In genomic region chr11:114348200-114349191, GRCh38 we compare ENCODE assay signal across 8 cellular contexts. TPM values are rescaled to one million over a fixed set of nuclear protein-coding genes. Genes with fewer than 3 reads are reported as not detected.
DNase-seq lines count a peak whose midpoint lies in the region; ATAC-seq, FAIRE-seq and TF ChIP-seq lines count a peak whose summit lies in the region.

No MANE protein-coding gene starts in this region.

- CTCF ChIA-PET in CD4-positive, alpha-beta T cell (lab: Charles Lee): interaction anchor here (0.6 kb wide), 1 partner anchor 33 kb away, joined by 4 read pairs; no protein-coding TSS in a partner anchor

- H3K9me3 Mint-ChIP-seq in CD4-positive, alpha-beta T cell: peaks cover 2% of the 10 kb centered on the region
- H3K9me3 Mint-ChIP-seq in stimulated activated naive CD8-positive, alpha-beta T cell treated with anti-CD3 and anti-CD28 coated beads, Interleukin-15, amount 100 ng/mL, for 72 hours: no peaks in the 10 kb centered on the region
- no peaks in the 10 kb centered on the region for H3K9me3 Mint-ChIP-seq in activated T-helper 2 cell treated with anti-CD3 and anti-CD28 coated beads, Interferon-gamma antibody, Interleukin-2, Interleukin-4, amounts not matched to agents 10 μg/mL and 5 μg/mL and 100 μg/mL, durations not matched to agents 14 hours and 24 hours and 36 hours

- no peaks in the 10 kb centered on the region for H3K27me3 ChIP-seq in CD4-positive, alpha-beta T cell (ENCODE audit: control insufficient read depth, insufficient read depth, low read length)

- H3K27ac Mint-ChIP-seq in CD4-positive, alpha-beta T cell: no peak overlapping the region
- no peak overlapping the region for H3K27ac Mint-ChIP-seq in stimulated activated naive CD8-positive, alpha-beta T cell treated with anti-CD3 and anti-CD28 coated beads, Interleukin-15, amount 100 ng/mL, for 72 hours
- H3K27ac Mint-ChIP-seq in activated T-helper 2 cell treated with anti-CD3 and anti-CD28 coated beads, Interferon-gamma antibody, Interleukin-2, Interleukin-4, amounts not matched to agents 10 μg/mL and 5 μg/mL and 100 μg/mL, durations not matched to agents 14 hours and 24 hours and 36 hours: no peak overlapping the region

- no peaks in the 10 kb centered on the region for H3K9me3 ChIP-seq in CD4-positive, alpha-beta T cell (ENCODE audit: control insufficient read depth, low read length)
- H3K9me3 ChIP-seq in kidney (ENCODE audit: control insufficient read depth in 1 of 2, low read length in 2 of 2): no peaks in the 10 kb centered on the region

- no peak overlapping the region for H3K9ac ChIP-seq in kidney (ENCODE audit: low read length in 2 of 2)

- peaks cover 0 to 8% of the 10 kb centered on the region in 2 donors for H3K4me1 ChIP-seq in kidney (ENCODE audit: control insufficient read depth in 1 of 2, insufficient read depth in 1 of 2, low read depth in 1 of 2, low read length in 2 of 2)

- no peak for ATAC-seq in CD4-positive, alpha-beta T cell (ENCODE audit: poor library complexity)
- ATAC-seq in stimulated activated naive CD8-positive, alpha-beta T cell treated with anti-CD3 and anti-CD28 coated beads, Interleukin-15, amount 100 ng/mL, for 72 hours: no peak

- FAIRE-seq in RCC 7860 (lab: Jason Lieb, UNC) (peak; percentile 45), kidney (lab: Jason Lieb, UNC) (peak; percentile 53)

- no peak overlapping the region for H3K4me3 ChIP-seq in HFF-Myc (replicated peaks; ENCODE audit: low read depth, low read length)
- H3K4me3 ChIP-seq in cardiac fibroblast (replicated peaks in 1 of 2; ENCODE audit: low read depth in 2 of 2, low read length in 2 of 2): no peak overlapping the region
- no peak overlapping the region for H3K4me3 ChIP-seq in kidney (ENCODE audit: low read length in 2 of 2)

- H3K36me3 Mint-ChIP-seq in CD4-positive, alpha-beta T cell (ENCODE audit: low read depth): no peaks in the 10 kb centered on the region
- no peaks in the 10 kb centered on the region for H3K36me3 Mint-ChIP-seq in activated T-helper 2 cell treated with anti-CD3 and anti-CD28 coated beads, Interferon-gamma antibody, Interleukin-2, Interleukin-4, amounts not matched to agents 10 μg/mL and 5 μg/mL and 100 μg/mL, durations not matched to agents 14 hours and 24 hours and 36 hours (ENCODE audit: low read depth)

- POLR2A ChIA-PET in CD4-positive, alpha-beta T cell (lab: Charles Lee): no interaction called here

- intact Hi-C loops in CD4-positive, alpha-beta T cell (cut with DNase I, micrococcal nuclease): loop anchor here in 1 of 2 experiments (5.0 to 10.0 kb wide), 3 partner anchors 54 to 416 kb away; partner anchors contain the start of genes C11orf71, RBM7 and REXO2
- intact Hi-C loops in kidney (cut with DNase I): loop anchor here (10.0 kb wide), 1 partner anchor 406 kb away; no protein-coding TSS in a partner anchor
- intact Hi-C loops in activated T-helper 2 cell treated with anti-CD3 and anti-CD28 coated beads, Interferon-gamma antibody, Interleukin-2, Interleukin-4, amounts not matched to agents 10 μg/mL and 5 μg/mL and 100 μg/mL, durations not matched to agents 14 hours and 24 hours and 36 hours (cut with micrococcal nuclease): loop anchor here (5.0 to 10.0 kb wide), 3 partner anchors 54 to 166 kb away; partner anchors contain the start of genes C11orf71 and RBM7

- TF ChIP-seq CTCF in CD4-positive, alpha-beta T cell (IDR thresholded peaks at IDR 0.05): peak; percentile 56
- TF ChIP-seq CTCF in HFF-Myc (IDR thresholded peaks at IDR 0.05; ENCODE audit: low read depth, low read length, missing control alignments) (peak; percentile 49), cardiac fibroblast (IDR thresholded peaks at IDR 0.05; ENCODE audit: low read depth, low read length) (peak; percentile 52), kidney (IDR thresholded peaks at IDR 0.05; ENCODE audit: borderline replicate concordance, extremely low read depth, insufficient read depth) (peak; percentile 49)

- peaks cover 6% of the 10 kb centered on the region for H3K4me1 Mint-ChIP-seq in CD4-positive, alpha-beta T cell (ENCODE audit: low read depth)
- no peaks in the 10 kb centered on the region for H3K4me1 Mint-ChIP-seq in stimulated activated naive CD8-positive, alpha-beta T cell treated with anti-CD3 and anti-CD28 coated beads, Interleukin-15, amount 100 ng/mL, for 72 hours
- H3K4me1 Mint-ChIP-seq in activated T-helper 2 cell treated with anti-CD3 and anti-CD28 coated beads, Interferon-gamma antibody, Interleukin-2, Interleukin-4, amounts not matched to agents 10 μg/mL and 5 μg/mL and 100 μg/mL, durations not matched to agents 14 hours and 24 hours and 36 hours (ENCODE audit: low read depth): peaks cover 4% of the 10 kb centered on the region

- no peaks in the 10 kb centered on the region for H3K27me3 Mint-ChIP-seq in CD4-positive, alpha-beta T cell
- no peaks in the 10 kb centered on the region for H3K27me3 Mint-ChIP-seq in stimulated activated naive CD8-positive, alpha-beta T cell treated with anti-CD3 and anti-CD28 coated beads, Interleukin-15, amount 100 ng/mL, for 72 hours
- H3K27me3 Mint-ChIP-seq in activated T-helper 2 cell treated with anti-CD3 and anti-CD28 coated beads, Interferon-gamma antibody, Interleukin-2, Interleukin-4, amounts not matched to agents 10 μg/mL and 5 μg/mL and 100 μg/mL, durations not matched to agents 14 hours and 24 hours and 36 hours (ENCODE audit: low read depth): no peaks in the 10 kb centered on the region

- H3K4me3 Mint-ChIP-seq in CD4-positive, alpha-beta T cell: peak overlapping the region; percentile 51
- no peak overlapping the region for H3K4me3 Mint-ChIP-seq in stimulated activated naive CD8-positive, alpha-beta T cell treated with anti-CD3 and anti-CD28 coated beads, Interleukin-15, amount 100 ng/mL, for 72 hours
- no peak overlapping the region for H3K4me3 Mint-ChIP-seq in activated T-helper 2 cell treated with anti-CD3 and anti-CD28 coated beads, Interferon-gamma antibody, Interleukin-2, Interleukin-4, amounts not matched to agents 10 μg/mL and 5 μg/mL and 100 μg/mL, durations not matched to agents 14 hours and 24 hours and 36 hours (ENCODE audit: low read depth)

- no peaks in the 10 kb centered on the region for H3K36me3 ChIP-seq in kidney (ENCODE audit: control insufficient read depth in 1 of 2, insufficient read depth in 2 of 2, low read length in 2 of 2)

- peak in 3 of 10 experiments; percentile 8 to 12 (median 11) for DNase-seq in CD4-positive, alpha-beta T cell
- DNase-seq in HFF-Myc (ENCODE audit: extremely low read depth, low read depth) (peak; percentile 59), RCC 7860 (ENCODE audit: low spot score) (peak; percentile 30), cardiac fibroblast (ENCODE audit: low read depth in 2 of 2) (peak; percentile 85 to 90), kidney (no peak), DMS153 (lab: John Stamatoyannopoulos, UW) (no peak)
- peak; percentile 23 for DNase-seq in stimulated activated naive CD8-positive, alpha-beta T cell treated with anti-CD3 and anti-CD28 coated beads, Interleukin-15, amount 100 ng/mL, for 72 hours
- DNase-seq in activated T-helper 2 cell treated with anti-CD3 and anti-CD28 coated beads, Interferon-gamma antibody, Interleukin-2, Interleukin-4, amounts not matched to agents 10 μg/mL and 5 μg/mL and 100 μg/mL, durations not matched to agents 14 hours and 24 hours and 36 hours (ENCODE audit: low spot score): no peak

- H3K27ac ChIP-seq in CD4-positive, alpha-beta T cell (ENCODE audit: low read depth, low read length): no peak overlapping the region
- no peak overlapping the region for H3K27ac ChIP-seq in kidney (ENCODE audit: low read depth in 2 of 2, low read length in 2 of 2)

RNA-seq across cellular contexts. Expression of gene C11orf71, which starts 51.8 kb away (rescaled TPM):
- 1 to 10 TPM; 6.1 to 7.6 TPM for total RNA-seq in CD4-positive, alpha-beta T cell
- total RNA-seq in kidney: 12.3 TPM
- polyA plus RNA-seq in kidney (ENCODE audit: insufficient read depth, low read depth, low replicate concordance): 21.2 TPM
- 5.8 and 6.3 TPM in 2 replicates for total RNA-seq in activated T-helper 2 cell treated with anti-CD3 and anti-CD28 coated beads, Interferon-gamma antibody, Interleukin-2, Interleukin-4, amounts not matched to agents 10 μg/mL and 5 μg/mL and 100 μg/mL, durations not matched to agents 14 hours and 24 hours and 36 hours

RNA-seq across cellular contexts. Expression of gene RBM7, which starts 52.0 kb away (rescaled TPM):
- total RNA-seq in CD4-positive, alpha-beta T cell: 10 to 100 TPM; 76.1 to 81.9 TPM
- 27.8 TPM for total RNA-seq in kidney
- 14.6 TPM for polyA plus RNA-seq in kidney (ENCODE audit: insufficient read depth, low read depth, low replicate concordance)
- total RNA-seq in activated T-helper 2 cell treated with anti-CD3 and anti-CD28 coated beads, Interferon-gamma antibody, Interleukin-2, Interleukin-4, amounts not matched to agents 10 μg/mL and 5 μg/mL and 100 μg/mL, durations not matched to agents 14 hours and 24 hours and 36 hours: 39.4 and 39.6 TPM in 2 replicates

RNA-seq across cellular contexts. Expression of gene NNMT, which starts 52.3 kb away (rescaled TPM):
- not detected for total RNA-seq in CD4-positive, alpha-beta T cell
- 1,451 TPM for total RNA-seq in kidney
- 91.9 TPM for polyA plus RNA-seq in kidney (ENCODE audit: insufficient read depth, low read depth, low replicate concordance)
- total RNA-seq in activated T-helper 2 cell treated with anti-CD3 and anti-CD28 coated beads, Interferon-gamma antibody, Interleukin-2, Interleukin-4, amounts not matched to agents 10 μg/mL and 5 μg/mL and 100 μg/mL, durations not matched to agents 14 hours and 24 hours and 36 hours: not detected in 2 replicates

Comparison
In these comparisons a context has a peak if more than half of its experiments do, and no peak if none do; other contexts are left out.
1. DNase-seq: peak in HFF-Myc (single experiment), RCC 7860 (single experiment), cardiac fibroblast (2 of 2) and stimulated activated naive CD8-positive, alpha-beta T cell treated with anti-CD3 and anti-CD28 coated beads, Interleukin-15, amount 100 ng/mL, for 72 hours (2 of 2); none in kidney (single experiment), activated T-helper 2 cell treated with anti-CD3 and anti-CD28 coated beads, Interferon-gamma antibody, Interleukin-2, Interleukin-4, amounts not matched to agents 10 μg/mL and 5 μg/mL and 100 μg/mL, durations not matched to agents 14 hours and 24 hours and 36 hours (single experiment) and DMS153 (single experiment).
2. RNA of gene NNMT, which starts 52.3 kb away (total RNA-seq): 1,451 TPM in kidney (single experiment); not detected in CD4-positive, alpha-beta T cell and not detected in activated T-helper 2 cell treated with anti-CD3 and anti-CD28 coated beads, Interferon-gamma antibody, Interleukin-2, Interleukin-4, amounts not matched to agents 10 μg/mL and 5 μg/mL and 100 μg/mL, durations not matched to agents 14 hours and 24 hours and 36 hours; every median in the first group is over 1,000 times any median in the second.
3. Peak in every context shown above with its lines, with median percentiles within 50 percentile points of each other: CTCF ChIP-seq.